In the genomic region with DNA sequence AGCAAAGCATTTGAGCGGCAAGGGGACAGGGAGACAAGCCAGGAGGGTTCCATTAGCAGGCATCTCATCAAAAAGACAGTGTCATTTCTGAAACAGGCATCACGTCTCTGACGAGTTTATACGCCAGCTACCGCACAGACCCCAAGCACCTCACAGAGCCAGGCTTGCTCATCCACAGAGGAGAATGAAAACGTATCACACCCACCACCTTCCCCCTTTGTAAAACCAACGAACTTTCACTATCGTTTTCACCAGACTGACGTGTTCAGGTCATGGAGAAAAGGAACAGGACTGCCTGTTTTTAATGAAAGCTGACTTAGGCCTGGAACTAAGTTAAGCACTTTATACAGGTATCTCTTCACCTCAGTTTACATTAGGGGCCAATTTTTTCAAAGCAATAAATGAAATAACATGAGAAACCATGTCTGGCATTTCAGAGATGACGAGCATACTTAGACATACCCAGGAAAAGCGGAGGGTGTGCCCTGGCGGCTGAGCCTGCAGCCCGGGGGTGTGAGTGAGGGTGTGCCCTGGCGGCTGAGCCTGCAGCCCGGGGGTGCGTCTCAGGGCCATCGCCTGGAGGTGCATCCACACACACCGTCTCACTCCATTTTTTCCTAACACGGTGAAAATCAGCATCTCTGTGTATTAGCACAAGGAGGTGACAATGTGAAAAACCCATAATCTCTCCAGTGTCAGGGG, we compare ENCODE assay signal across 9 cellular contexts. TPM values are rescaled to one million over a fixed set of nuclear protein-coding genes. Genes with fewer than 3 reads are reported as not detected.
DNase-seq lines count a peak whose midpoint lies in the region; ATAC-seq and TF ChIP-seq lines count a peak whose summit lies in the region.
"Had no signal": no experiment of that assay in that cellular context is flagged by ENCODE, and none has a peak within 500 bp of the region (broad histone marks: within the 10 kb centered on the region; RNA-seq: fewer than 3 reads in every experiment).

No MANE protein-coding gene starts in this region.

- no peak for TF ChIP-seq EP300 in tibial nerve (IDR thresholded peaks at IDR 0.05)

- H3K9me3 ChIP-seq in tibial nerve, result no peaks in the 10 kb centered on the region

- H3K4me1 ChIP-seq in tibial nerve, result no peaks in the 10 kb centered on the region

- TF ChIP-seq POLR2A in tibial nerve (IDR thresholded peaks at IDR 0.05), result no peak

- H3K4me3 Mint-ChIP-seq in activated CD4-positive, alpha-beta T cell treated with anti-CD3 and anti-CD28 coated beads, Interleukin-2, amount 10 ng/mL, durations not matched to agents 24 days and 14 days, result peak overlapping the region; percentile 72
- H3K4me3 Mint-ChIP-seq: brain had no signal

- TF ChIP-seq CTCF in GM10266 (IDR thresholded peaks at IDR 0.05; ENCODE audit: control insufficient read depth, insufficient read depth, low read depth, missing control alignments) (no peak), tibial nerve (IDR thresholded peaks at IDR 0.05) (no peak)

- H3K36me3 ChIP-seq in tibial nerve, result peaks cover 3 to 99% (median 5%) of the 10 kb centered on the region in 3 donors

- WGBS in tibial nerve, 2 donors, result 89 to 93% methylated on average over 19 of the region's 19 CpGs

- DNase-seq in GM10266 (ENCODE audit: extremely low spot score) (peak; percentile 60), left colon (no peak), NCI-H1930 (lab: John Stamatoyannopoulos, UW) (no peak), tibial nerve (ENCODE audit: low spot score in 2 of 2) (no peak), RPMI8226 (no peak)
- peak; percentile 78 for DNase-seq in activated CD4-positive, alpha-beta T cell treated with anti-CD3 and anti-CD28 coated beads, Interleukin-2, amount 10 ng/mL, durations not matched to agents 24 days and 14 days

- no peaks in the 10 kb centered on the region for H3K27me3 Mint-ChIP-seq in activated CD4-positive, alpha-beta T cell treated with anti-CD3 and anti-CD28 coated beads, Interleukin-2, amount 10 ng/mL, durations not matched to agents 24 days and 14 days

- ATAC-seq in GM21825 (IDR thresholded peaks at IDR 0.05; ENCODE audit: unreplicated experiment) (peak; percentile 59), left colon (peak; percentile 63), HG03457 (IDR thresholded peaks at IDR 0.05; ENCODE audit: unreplicated experiment) (no peak)

- no peak overlapping the region for H3K27ac ChIP-seq in tibial nerve

- H3K9me3 Mint-ChIP-seq in activated CD4-positive, alpha-beta T cell treated with anti-CD3 and anti-CD28 coated beads, Interleukin-2, amount 10 ng/mL, durations not matched to agents 24 days and 14 days, result no peaks in the 10 kb centered on the region
- H3K9me3 Mint-ChIP-seq: brain had no signal

- H3K4me1 Mint-ChIP-seq in activated CD4-positive, alpha-beta T cell treated with anti-CD3 and anti-CD28 coated beads, Interleukin-2, amount 10 ng/mL, durations not matched to agents 24 days and 14 days, result peaks cover 15% of the 10 kb centered on the region

- no peaks in the 10 kb centered on the region for H3K27me3 ChIP-seq in tibial nerve

- H3K27ac Mint-ChIP-seq in activated CD4-positive, alpha-beta T cell treated with anti-CD3 and anti-CD28 coated beads, Interleukin-2, amount 10 ng/mL, durations not matched to agents 24 days and 14 days, result peak overlapping the region; percentile 88

- intact Hi-C loops in activated CD4-positive, alpha-beta T cell treated with anti-CD3 and anti-CD28 coated beads, Interleukin-2, amount 10 ng/mL, durations not matched to agents 24 days and 14 days (cut with micrococcal nuclease), result loop anchor here (2.0 to 5.0 kb wide), 2 partner anchors 20 to 35 kb away; no protein-coding TSS in a partner anchor
- intact Hi-C loops in left colon (cut with DNase I, micrococcal nuclease), result no loop called here

- peaks cover 33% of the 10 kb centered on the region for H3K36me3 Mint-ChIP-seq in activated CD4-positive, alpha-beta T cell treated with anti-CD3 and anti-CD28 coated beads, Interleukin-2, amount 10 ng/mL, durations not matched to agents 24 days and 14 days (ENCODE audit: low read depth)

- no peak overlapping the region for H3K4me3 ChIP-seq in tibial nerve

RNA-seq across cellular contexts. Expression of a gene that starts 41.9 kb away (rescaled TPM):
- total RNA-seq in activated CD4-positive, alpha-beta T cell treated with anti-CD3 and anti-CD28 coated beads, Interleukin-2, amount 10 ng/mL, durations not matched to agents 24 days and 14 days, result 18.2 and 19.2 TPM in 2 replicates
- total RNA-seq in left colon (1 to 10 TPM; 2.9 to 7.1 TPM), tibial nerve (10 to 100 TPM; 26.3 to 44.8 (median 33.6) TPM)

Comparison
In these comparisons a context has a peak if more than half of its experiments do, and no peak if none do; other contexts are left out.
1. DNase-seq: peak in GM10266 (single experiment) and activated CD4-positive, alpha-beta T cell treated with anti-CD3 and anti-CD28 coated beads, Interleukin-2, amount 10 ng/mL, durations not matched to agents 24 days and 14 days (single experiment); none in left colon (0 of 2), NCI-H1930 (0 of 2), tibial nerve (0 of 2) and RPMI8226 (single experiment).